21 cellular contexts compared by ENCODE assay signal in genomic region chr18:9032519-9032918, GRCh38.
DNase-seq lines count a peak whose midpoint lies in the region; ATAC-seq, FAIRE-seq and TF ChIP-seq lines count a peak whose summit lies in the region.
"Had no signal": no experiment of that assay in that cellular context is flagged by ENCODE, and none has a peak within 500 bp of the region (broad histone marks: within the 10 kb centered on the region; RNA-seq: fewer than 3 reads in every experiment).

No MANE protein-coding gene starts in this region.

- H3K4ac ChIP-seq in neuronal stem cell (ENCODE audit: low read length): no peak overlapping the region

- DNase-seq in NCI-H82 (lab: John Stamatoyannopoulos, UW): peak; percentile 49
- no peak for DNase-seq in NCI-H82 treated with DMSO at 0.1 percent for 48 hours (lab: John Stamatoyannopoulos, UW; ENCODE audit: unreplicated experiment)
- DNase-seq in bronchial epithelial cell (ENCODE audit: low read depth): no peak
- no peak for DNase-seq in neuronal stem cell (ENCODE audit: low spot score)
- DNase-seq in hepatocyte (ENCODE audit: low spot score): no peak
- DNase-seq: Caco-2; CD4-positive, CD25-positive, alpha-beta regulatory T cell; CD8-positive, alpha-beta T cell; DMS153; DND-41; GM23248; H7; HCEC 1CT had no signal

- H3K36me3 ChIP-seq in bronchial epithelial cell (ENCODE audit: control insufficient read depth, insufficient read depth, low read length) (no peaks in the 10 kb centered on the region), neuronal stem cell (replicated peaks in 1 of 2; ENCODE audit: control insufficient read depth in 2 of 2, insufficient read depth in 2 of 2, low read length in 2 of 2) (no peaks in the 10 kb centered on the region), hepatocyte (replicated peaks; ENCODE audit: insufficient read depth, low read depth) (peaks cover 3% of the 10 kb centered on the region)
- H3K36me3 ChIP-seq: BLaER1 had no signal

- H2BK15ac ChIP-seq in neuronal stem cell (ENCODE audit: low read length): no peak overlapping the region

- H3K18ac ChIP-seq in neuronal stem cell (ENCODE audit: low read length): peak overlapping the region; percentile 57

- H3K79me2 ChIP-seq in hepatocyte: no peaks in the 10 kb centered on the region

- no peaks in the 10 kb centered on the region for H3K79me1 ChIP-seq in neuronal stem cell (ENCODE audit: low read depth, low read length)

- H3K23ac ChIP-seq in neuronal stem cell (ENCODE audit: low read depth, low read length, poor library complexity): no peak overlapping the region

- no peak overlapping the region for H3K14ac ChIP-seq in neuronal stem cell (ENCODE audit: low read length)

- no peak overlapping the region for H4K91ac ChIP-seq in neuronal stem cell (ENCODE audit: low read depth, low read length, poor library complexity)

- no peak overlapping the region for H2BK5ac ChIP-seq in neuronal stem cell (ENCODE audit: low read length)

- no peak for ATAC-seq in GM21786 (IDR thresholded peaks at IDR 0.05; ENCODE audit: unreplicated experiment)
- ATAC-seq: CD8-positive, alpha-beta T cell had no signal

- no peak overlapping the region for H2BK12ac ChIP-seq in neuronal stem cell (ENCODE audit: low read length)

- no peak overlapping the region for H3K9ac ChIP-seq in neuronal stem cell (ENCODE audit: low read depth, low read length, poor library complexity)
- H3K9ac ChIP-seq: BLaER1, GM23248 had no signal

- H4K8ac ChIP-seq in neuronal stem cell (ENCODE audit: low read depth, low read length): no peak overlapping the region

- H2BK120ac ChIP-seq in neuronal stem cell (ENCODE audit: low read depth, low read length): no peak overlapping the region

- no peak overlapping the region for H3K4me2 ChIP-seq in neuronal stem cell (ENCODE audit: insufficient read depth, low read length, poor library complexity, severe bottlenecking)
- H3K4me2 ChIP-seq in hepatocyte: no peak overlapping the region
- H3K4me2 ChIP-seq: BLaER1 had no signal

- H2AK5ac ChIP-seq in neuronal stem cell (ENCODE audit: low read depth, low read length): no peak overlapping the region

- H3K27ac ChIP-seq in neuronal stem cell (replicated peaks; ENCODE audit: low read length): no peak overlapping the region
- H3K27ac ChIP-seq in hepatocyte: no peak overlapping the region
- H3K27ac ChIP-seq: 22Rv1, BLaER1, C4-2B, GM23248 had no signal

- H3K9me2 ChIP-seq in hepatocyte (replicated peaks; ENCODE audit: insufficient read depth): no peaks in the 10 kb centered on the region

- H3K9me3 ChIP-seq in neuronal stem cell (replicated peaks in 1 of 2; ENCODE audit: control insufficient read depth in 2 of 2, insufficient read depth in 1 of 2, low read depth in 1 of 2, low read length in 2 of 2): peaks cover 0 to 2% of the 10 kb centered on the region in 2 donors
- no peaks in the 10 kb centered on the region for H3K9me3 ChIP-seq in hepatocyte (ENCODE audit: low read depth)
- H3K9me3 ChIP-seq: BLaER1, Caco-2 had no signal

- FAIRE-seq in bronchial epithelial cell (lab: Jason Lieb, UNC): peak; percentile 82
- FAIRE-seq: A204.1, G401.6, GM12892, H1 had no signal

- TF ChIP-seq CTCF in bronchial epithelial cell (IDR thresholded peaks at IDR 0.05; ENCODE audit: insufficient read depth, low read length, severe bottlenecking) (no peak), hepatocyte (IDR thresholded peaks at IDR 0.05; ENCODE audit: poor library complexity) (no peak)

- WGBS in neuronal stem cell (ENCODE audit: extremely low coverage in 2 of 2, insufficient read length in 2 of 2, insufficient replicate concordance in 1 of 2), 2 donors: no CpG with 5 or more reads among the region's 7 CpGs
- WGBS in hepatocyte (ENCODE audit: low lambda C conversion rate, missing lambda C conversion rate): 78% methylated on average over 7 of the region's 7 CpGs

- H3K4me1 ChIP-seq in neuronal stem cell (ENCODE audit: control insufficient read depth in 2 of 2, insufficient read depth in 1 of 2, low read depth in 1 of 2, low read length in 2 of 2): no peaks in the 10 kb centered on the region
- no peaks in the 10 kb centered on the region for H3K4me1 ChIP-seq in hepatocyte (ENCODE audit: insufficient read depth)
- H3K4me1 ChIP-seq: BLaER1 had no signal

- no peaks in the 10 kb centered on the region for H4K20me1 ChIP-seq in hepatocyte (ENCODE audit: insufficient read depth, poor library complexity, severe bottlenecking)
- H4K20me1 ChIP-seq: BLaER1 had no signal

- H3K27me3 ChIP-seq in bronchial epithelial cell (ENCODE audit: control insufficient read depth, insufficient read depth, low read length) (no peaks in the 10 kb centered on the region), neuronal stem cell (ENCODE audit: control insufficient read depth in 3 of 3, insufficient read depth in 3 of 3, low read depth in 1 of 3, low read length in 3 of 3) (no peaks in the 10 kb centered on the region), hepatocyte (no peaks in the 10 kb centered on the region)
- H3K27me3 ChIP-seq: BLaER1 had no signal

- no peak overlapping the region for H3K4me3 ChIP-seq in bronchial epithelial cell (ENCODE audit: low read depth, low read length)
- H3K4me3 ChIP-seq in neuronal stem cell (ENCODE audit: low read length in 2 of 2): no peak overlapping the region
- no peak overlapping the region for H3K4me3 ChIP-seq in hepatocyte
- H3K4me3 ChIP-seq: BLaER1, GM23248 had no signal

- no peak overlapping the region for H2AFZ ChIP-seq in neuronal stem cell (ENCODE audit: low read length)
- H2AFZ ChIP-seq in hepatocyte: no peak overlapping the region
- H2AFZ ChIP-seq: GM23248 had no signal
